30 cellular contexts compared by ENCODE assay signal in the genomic region with DNA sequence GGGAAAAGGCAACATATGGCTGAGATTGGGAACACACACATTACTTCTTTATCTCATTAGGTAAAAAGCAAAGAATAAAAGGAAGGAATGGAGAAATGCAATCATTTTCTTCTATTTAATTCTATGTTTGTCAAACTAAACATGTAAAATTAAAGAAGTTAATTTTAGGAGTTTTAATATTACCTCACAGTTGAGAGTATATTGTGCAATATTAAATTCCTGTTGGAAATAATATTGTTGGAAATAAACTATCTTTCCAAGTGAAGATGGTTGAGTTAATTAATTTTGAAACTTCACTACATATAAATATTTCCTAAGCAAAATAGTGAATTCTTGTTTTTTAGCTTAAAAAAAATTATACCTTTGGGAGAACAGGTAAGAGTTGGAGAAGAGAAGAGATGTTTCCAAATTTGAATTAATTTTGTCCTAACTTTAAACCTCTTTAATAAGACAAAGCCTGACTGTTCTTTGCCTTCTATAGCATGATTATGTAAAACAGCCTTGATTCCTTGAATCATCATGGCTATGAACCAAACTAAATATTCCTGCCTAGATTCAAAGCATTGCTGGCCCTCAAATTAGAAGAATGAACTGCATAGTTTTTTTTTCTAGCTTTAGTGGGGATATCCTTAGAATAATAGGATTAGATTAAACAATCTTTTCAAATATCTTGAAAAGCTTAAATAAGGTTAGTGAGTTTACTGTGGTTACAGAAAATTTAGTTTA.
DNase-seq lines count a peak whose midpoint lies in the region; ATAC-seq and TF ChIP-seq lines count a peak whose summit lies in the region.
"Had no signal": no experiment of that assay in that cellular context is flagged by ENCODE, and none has a peak within 500 bp of the region (broad histone marks: within the 10 kb centered on the region; RNA-seq: fewer than 3 reads in every experiment).

No MANE protein-coding gene starts in this region.

- dilution Hi-C loops in IMR-90 (cut with HindIII; ENCODE audit: low sequenced_read_pairs, unreplicated experiment) = no loop called here

- H3K4me1 ChIP-seq in IMR-90 (ENCODE audit: control insufficient read depth, insufficient read depth, low read length) = no peaks in the 10 kb centered on the region
- H3K4me1 ChIP-seq: A549, Caco-2 had no signal

- no peak for TF ChIP-seq CTCF in IMR-90 (conservative IDR thresholded peaks at IDR 0.05; ENCODE audit: low read depth, low read length)
- no peak for TF ChIP-seq CTCF in fibroblast of mammary gland (conservative IDR thresholded peaks at IDR 0.05; ENCODE audit: control insufficient read depth, insufficient read depth, low read depth, low read length)

- H3K27ac ChIP-seq in IMR-90 (ENCODE audit: insufficient read depth, low read length) = no peak overlapping the region
- H3K27ac ChIP-seq: A549, HL-60, SK-N-MC had no signal

- H3K23ac ChIP-seq in IMR-90 (ENCODE audit: low read depth, low read length) = no peak overlapping the region

- H3K9me1 ChIP-seq in IMR-90 (ENCODE audit: insufficient read depth, low read length) = no peaks in the 10 kb centered on the region

- H3K4ac ChIP-seq in IMR-90 (ENCODE audit: low read depth, low read length) = no peak overlapping the region

- BruUV-seq in IMR-90 (replicated peaks; lab: Mats Ljungman, UMichigan) = no TSS peak

- H2BK15ac ChIP-seq in IMR-90 (ENCODE audit: low read depth, low read length) = no peak overlapping the region

- H3K79me1 ChIP-seq in IMR-90 (ENCODE audit: low read depth in 1 of 2, low read length in 2 of 2) = no peaks in the 10 kb centered on the region

- ATAC-seq in IMR-90 (ENCODE audit: low read depth) = no peak
- no peak for ATAC-seq in GM19463 (IDR thresholded peaks at IDR 0.05; ENCODE audit: unreplicated experiment)
- no peak for ATAC-seq in GM19351 (IDR thresholded peaks at IDR 0.05; ENCODE audit: unreplicated experiment)
- ATAC-seq: A549, GM12878, HCT116 had no signal

- no peak overlapping the region for H2AFZ ChIP-seq in IMR-90 (replicated peaks; ENCODE audit: low read length, poor library complexity)

- H3K9me3 ChIP-seq in IMR-90 (ENCODE audit: control insufficient read depth, insufficient read depth, low read length) = 0 out of 2 replicates have a peak, but pooled peaks cover 2% of the 10 kb centered on the region
- H3K9me3 ChIP-seq: A549, Caco-2 had no signal

- POLR2A ChIA-PET in IMR-90 (lab: Charles Lee; ENCODE audit: unreplicated experiment) = no interaction called here

- no peaks in the 10 kb centered on the region for H4K20me1 ChIP-seq in IMR-90 (ENCODE audit: insufficient read depth, low read length)

- no peak for TF ChIP-seq RAD21 in IMR-90 (IDR thresholded peaks at IDR 0.05; ENCODE audit: low read length)

- no peak overlapping the region for H4K91ac ChIP-seq in IMR-90 (ENCODE audit: insufficient read depth, low read depth, low read length)

- no peak overlapping the region for H3K14ac ChIP-seq in IMR-90 (replicated peaks; ENCODE audit: low read depth, low read length)

- H4K5ac ChIP-seq in IMR-90 (ENCODE audit: low read depth, low read length) = no peak overlapping the region

- no peaks in the 10 kb centered on the region for H3K27me3 ChIP-seq in IMR-90 (ENCODE audit: control insufficient read depth, insufficient read depth, low read length)

- H2BK5ac ChIP-seq in IMR-90 (ENCODE audit: low read depth, low read length, poor library complexity, severe bottlenecking) = no peak overlapping the region

- H2AK5ac ChIP-seq in IMR-90 (ENCODE audit: low read depth, low read length) = no peak overlapping the region

- no peak overlapping the region for H3K9ac ChIP-seq in IMR-90 (ENCODE audit: low read depth, low read length)

- in situ Hi-C loops in IMR-90 (cut with MboI; ENCODE audit: low sequenced_read_pairs) = no loop called here

- no peak overlapping the region for H3K4me2 ChIP-seq in IMR-90 (ENCODE audit: low read depth, low read length)
- H3K4me2 ChIP-seq: A549 had no signal

- H3K56ac ChIP-seq in IMR-90 (ENCODE audit: extremely low read depth, insufficient read depth, low read length) = no peak overlapping the region

- H3K18ac ChIP-seq in IMR-90 (ENCODE audit: low read depth, low read length) = no peak overlapping the region

- intact Hi-C loops in IMR-90 (cut with micrococcal nuclease) = no loop called here

- H2BK20ac ChIP-seq in IMR-90 (ENCODE audit: low read depth, low read length) = no peak overlapping the region

- no peak overlapping the region for H4K8ac ChIP-seq in IMR-90 (ENCODE audit: low read depth in 2 of 2, low read length in 2 of 2)

- no peak overlapping the region for H3K4me3 ChIP-seq in IMR-90 (ENCODE audit: insufficient read depth, low read depth, low read length)
- H3K4me3 ChIP-seq in fibroblast of mammary gland (ENCODE audit: control insufficient read depth, low read depth, low read length) = no peak overlapping the region
- H3K4me3 ChIP-seq: A549, GM12878, SK-N-MC had no signal

- DNase-seq in IMR-90 (no peak), astrocyte of the hippocampus (ENCODE audit: low read depth, low spot score) (peak; percentile 56), fibroblast of mammary gland (ENCODE audit: low read depth) (peak; percentile 15), non-pigmented ciliary epithelial cell (ENCODE audit: low read depth) (peak; percentile 13)
- DNase-seq in stimulated activated naive CD4-positive, alpha-beta T cell treated with Interleukin-2 at 50 U/mL for 16 hours (lab: John Stamatoyannopoulos, UW) = no peak
- no peak for DNase-seq in activated CD4-positive, alpha-beta T cell treated with anti-CD3 and anti-CD28 coated beads, Interleukin-2, amount 50 U/mL, for 1 hour
- DNase-seq: AML-193; C1 segment of cervical spinal cord; Caco-2; CD4-positive, alpha-beta memory T cell; DMS 273 treated with DMSO at 0.1 percent for 48 hours; DMS79; EL; GDM1; Kasumi-1; MV-4-11; NCI-H1105; NCI-H1436 treated with DMSO at 0.1 percent for 48 hours; NCI-H1930; NCI-H2107; NCI-H524; NCI-H774; SIG-M5 had no signal

- no peak overlapping the region for H2BK120ac ChIP-seq in IMR-90 (ENCODE audit: low read depth, low read length)

- TF ChIP-seq POLR2A in IMR-90 (IDR thresholded peaks at IDR 0.05; ENCODE audit: low read depth, low read length) = no peak

- no peak overlapping the region for H2AK9ac ChIP-seq in IMR-90 (replicated peaks; ENCODE audit: low read depth, low read length, poor library complexity)

- no peaks in the 10 kb centered on the region for H3K36me3 ChIP-seq in IMR-90 (ENCODE audit: control insufficient read depth, insufficient read depth, low read length)

- CTCF ChIA-PET in IMR-90 (lab: Yijun Ruan, JAX) = no interaction called here

TF ChIP-seq in IMR-90, 13 proteins besides CTCF, POLR2A, EP300 and RAD21:
- TF ChIP-seq CEBPB (IDR thresholded peaks at IDR 0.05; ENCODE audit: low read depth, low read length) = peak; percentile 32; the same call in 1 of the 2 replicates
- no peak for TF ChIP-seq NFE2L2 (IDR thresholded peaks at IDR 0.05; ENCODE audit: low read depth, low read length)
- no peak for TF ChIP-seq BHLHE40 (IDR thresholded peaks at IDR 0.05; ENCODE audit: low read depth, low read length)
- no peak for TF ChIP-seq CHD1 (IDR thresholded peaks at IDR 0.05; ENCODE audit: low read depth, low read length)
- TF ChIP-seq SMC3 (IDR thresholded peaks at IDR 0.05; ENCODE audit: low read depth, low read length) = no peak
TF ChIP-seq in IMR-90: peak in this region for 1.

Comparison
In these comparisons a context has a peak if more than half of its experiments do, and no peak if none do; other contexts are left out.
1. DNase-seq: peak in astrocyte of the hippocampus (single experiment), fibroblast of mammary gland (single experiment) and non-pigmented ciliary epithelial cell (single experiment); none in IMR-90 (single experiment), stimulated activated naive CD4-positive, alpha-beta T cell treated with Interleukin-2 at 50 U/mL for 16 hours (single experiment) and activated CD4-positive, alpha-beta T cell treated with anti-CD3 and anti-CD28 coated beads, Interleukin-2, amount 50 U/mL, for 1 hour (single experiment).